In the genomic region with DNA sequence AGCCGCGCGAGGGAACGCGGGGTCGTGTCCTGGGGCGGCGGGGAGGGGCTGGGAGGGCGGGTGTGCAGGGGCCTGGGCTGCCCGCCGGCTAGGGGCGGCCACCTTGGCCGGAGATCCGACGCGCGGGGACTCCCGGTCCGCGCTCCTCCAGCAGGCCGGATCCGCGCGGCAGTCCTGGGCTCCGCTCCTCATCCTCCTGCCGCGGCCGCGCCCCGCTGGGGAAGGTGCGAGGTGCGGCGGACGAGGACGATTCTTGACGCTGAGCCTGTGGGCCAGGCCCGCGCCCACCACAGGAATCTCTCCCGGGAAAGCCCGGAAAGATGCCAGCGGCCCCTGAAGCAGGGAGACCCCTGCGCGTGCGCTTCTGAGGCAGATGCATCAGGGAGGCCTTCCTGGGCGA, we compare ENCODE assay signal across 23 cellular contexts. TPM values are rescaled to one million over a fixed set of nuclear protein-coding genes. Genes with fewer than 3 reads are reported as not detected.
DNase-seq lines count a peak whose midpoint lies in the region; ATAC-seq and TF ChIP-seq lines count a peak whose summit lies in the region.
"Had no signal": no experiment of that assay in that cellular context is flagged by ENCODE, and none has a peak within 500 bp of the region (broad histone marks: within the 10 kb centered on the region; RNA-seq: fewer than 3 reads in every experiment).

No MANE protein-coding gene starts in this region.

- peaks cover 19% of the 10 kb centered on the region for H3K27me3 ChIP-seq in H7 (ENCODE audit: control insufficient read depth, insufficient read depth, low read length)
- H3K27me3 ChIP-seq in endodermal cell (ENCODE audit: control insufficient read depth, insufficient read depth, low read length, poor library complexity, severe bottlenecking) = no peaks in the 10 kb centered on the region
- H3K27me3 ChIP-seq in mesendoderm (ENCODE audit: insufficient read depth, low read length, poor library complexity) = peaks cover 2% of the 10 kb centered on the region

- 92 to 98% methylated on average over 21 to 45 of the region's 45 CpGs for WGBS in endodermal cell (ENCODE audit: insufficient coverage in 1 of 2, insufficient read length in 1 of 2), 2 experiments
- WGBS in mesendoderm (ENCODE audit: extremely low coverage, insufficient coverage, low lambda C conversion rate) = no CpG with 5 or more reads among the region's 45 CpGs

- H3K4me2 ChIP-seq in mesendoderm (ENCODE audit: low read length) = no peak overlapping the region

- H2AK5ac ChIP-seq in mesendoderm (ENCODE audit: low read length) = no peak overlapping the region

- peak overlapping the region; percentile 27 for H3K4me3 Mint-ChIP-seq in endodermal cell
- no peak overlapping the region for H3K4me3 Mint-ChIP-seq in activated naive CD4-positive, alpha-beta T cell treated with anti-CD3 and anti-CD28 coated beads for 36 hours
- H3K4me3 Mint-ChIP-seq: CD4-positive, CD25-positive, alpha-beta regulatory T cell had no signal

- H3K9ac ChIP-seq in endodermal cell (ENCODE audit: extremely low read depth, low read length, poor library complexity, severe bottlenecking) = no peak overlapping the region
- H3K9ac ChIP-seq in mesendoderm (ENCODE audit: low read length) = no peak overlapping the region

- H4K5ac ChIP-seq in mesendoderm (ENCODE audit: low read length) = no peak overlapping the region

- H3K27me3 Mint-ChIP-seq in endodermal cell (ENCODE audit: insufficient read depth) = peaks cover 41% of the 10 kb centered on the region
- H3K27me3 Mint-ChIP-seq in activated naive CD4-positive, alpha-beta T cell treated with anti-CD3 and anti-CD28 coated beads for 36 hours (ENCODE audit: low read depth) = peaks cover 49% of the 10 kb centered on the region

- H3K27ac ChIP-seq in endodermal cell (ENCODE audit: low read depth, low read length) (no peak overlapping the region), mesendoderm (ENCODE audit: low read depth, low read length) (no peak overlapping the region)

- no peak overlapping the region for H2BK15ac ChIP-seq in mesendoderm (replicated peaks; ENCODE audit: low read depth)

- no peak for TF ChIP-seq CTCF in endodermal cell (conservative IDR thresholded peaks at IDR 0.05)

- DNase-seq in D341Med (ENCODE audit: low spot score) (peak; percentile 34), H7 (peak; percentile 43), endodermal cell (no peak), mesendoderm (no peak), EL (no peak), NCI-H2029 (lab: John Stamatoyannopoulos, UW) (no peak)
- DNase-seq in activated naive CD4-positive, alpha-beta T cell treated with anti-CD3 and anti-CD28 coated beads for 36 hours = no peak
- DNase-seq: Caco-2; CD4-positive, CD25-positive, alpha-beta regulatory T cell; GDM1; GOT3; IMR-90; MV-4-11; NCI-H1105 treated with DMSO at 0.1 percent for 48 hours; NCI-H1694; NCI-H2081 treated with DMSO at 0.1 percent for 48 hours; NCI-H2171 treated with DMSO at 0.1 percent for 48 hours; NCI-H524 treated with DMSO at 0.1 percent for 48 hours; NCI-H82; SIG-M5; T-helper 1 cell had no signal

- no peak overlapping the region for H3K4ac ChIP-seq in mesendoderm (ENCODE audit: low read depth, low read length)

- H3K9me3 ChIP-seq in endodermal cell (ENCODE audit: control insufficient read depth, low read length) = peaks cover 6% of the 10 kb centered on the region

- H3K4me1 ChIP-seq in endodermal cell (ENCODE audit: control insufficient read depth, insufficient read depth, low read length) (no peaks in the 10 kb centered on the region), mesendoderm (ENCODE audit: control insufficient read depth, low read depth, low read length) (no peaks in the 10 kb centered on the region)
- H3K4me1 ChIP-seq: Caco-2 had no signal

- no peak overlapping the region for H3K18ac ChIP-seq in mesendoderm (ENCODE audit: low read length)

- peaks cover 12% of the 10 kb centered on the region for H3K4me1 Mint-ChIP-seq in endodermal cell
- peaks cover 4% of the 10 kb centered on the region for H3K4me1 Mint-ChIP-seq in activated naive CD4-positive, alpha-beta T cell treated with anti-CD3 and anti-CD28 coated beads for 36 hours (ENCODE audit: low read depth)
- H3K4me1 Mint-ChIP-seq: CD4-positive, CD25-positive, alpha-beta regulatory T cell had no signal

- ATAC-seq in HG02610 (IDR thresholded peaks at IDR 0.05; ENCODE audit: unreplicated experiment) = no peak
- ATAC-seq: Panc1 had no signal

- H3K9me3 Mint-ChIP-seq in endodermal cell = peaks cover 3% of the 10 kb centered on the region
- peaks cover 9% of the 10 kb centered on the region for H3K9me3 Mint-ChIP-seq in activated naive CD4-positive, alpha-beta T cell treated with anti-CD3 and anti-CD28 coated beads for 36 hours

- H4K8ac ChIP-seq in mesendoderm (ENCODE audit: low read depth, low read length) = no peak overlapping the region

- no peaks in the 10 kb centered on the region for H3K79me1 ChIP-seq in mesendoderm (ENCODE audit: low read length)

- H3K4me3 ChIP-seq in H7 (ENCODE audit: insufficient read depth, low read depth, low read length) = no peak overlapping the region
- H3K4me3 ChIP-seq in endodermal cell (ENCODE audit: low read length) = no peak overlapping the region
- H3K4me3 ChIP-seq in mesendoderm (ENCODE audit: low read length) = no peak overlapping the region

- CTCF ChIA-PET in activated naive CD4-positive, alpha-beta T cell treated with anti-CD3 and anti-CD28 coated beads for 36 hours (lab: Charles Lee) = no interaction called here

- peak overlapping the region; percentile 34 for H3K56ac ChIP-seq in mesendoderm (ENCODE audit: low read length)

- no peak overlapping the region for H2BK120ac ChIP-seq in mesendoderm (ENCODE audit: low read depth, low read length)

- no peaks in the 10 kb centered on the region for H3K36me3 Mint-ChIP-seq in endodermal cell (ENCODE audit: low read depth)
- no peaks in the 10 kb centered on the region for H3K36me3 Mint-ChIP-seq in activated naive CD4-positive, alpha-beta T cell treated with anti-CD3 and anti-CD28 coated beads for 36 hours (ENCODE audit: low read depth)
- H3K36me3 Mint-ChIP-seq: CD4-positive, CD25-positive, alpha-beta regulatory T cell had no signal

- H2BK5ac ChIP-seq in mesendoderm (ENCODE audit: low read length) = no peak overlapping the region

- H3K79me2 ChIP-seq in mesendoderm (ENCODE audit: control insufficient read depth, insufficient read depth, low read length) = no peaks in the 10 kb centered on the region

- no peak overlapping the region for H3K23ac ChIP-seq in mesendoderm (ENCODE audit: low read length)

- intact Hi-C loops in activated naive CD4-positive, alpha-beta T cell treated with anti-CD3 and anti-CD28 coated beads for 36 hours (cut with micrococcal nuclease) = no loop called here

- no peak overlapping the region for H3K27ac Mint-ChIP-seq in endodermal cell
- H3K27ac Mint-ChIP-seq in activated naive CD4-positive, alpha-beta T cell treated with anti-CD3 and anti-CD28 coated beads for 36 hours = no peak overlapping the region
- H3K27ac Mint-ChIP-seq: CD4-positive, CD25-positive, alpha-beta regulatory T cell had no signal

- H3K36me3 ChIP-seq in H7 (replicated peaks; ENCODE audit: control insufficient read depth, insufficient read depth, low read length) (no peaks in the 10 kb centered on the region), endodermal cell (ENCODE audit: control insufficient read depth, insufficient read depth, low read length) (no peaks in the 10 kb centered on the region), mesendoderm (ENCODE audit: control insufficient read depth, insufficient read depth, low read length) (no peaks in the 10 kb centered on the region)

RNA-seq across cellular contexts. Expression of a gene that starts 6.6 kb away (rescaled TPM):
- 26.3 and 31.9 TPM in 2 replicates for total RNA-seq in H7 (2014; rRNA removed; shearing (Covaris generic))
- total RNA-seq in endodermal cell = 10 to 100 TPM; 13.0 to 14.6 TPM
- polyA plus RNA-seq in endodermal cell (2013, experiment 1 of 2) = 7.3 TPM
- polyA plus RNA-seq in endodermal cell (2013, experiment 2 of 2) = 5.5 TPM
- 4.4 TPM for polyA plus RNA-seq in mesendoderm (2013, experiment 1 of 2)
- polyA plus RNA-seq in mesendoderm (2013, experiment 2 of 2) = 4.2 TPM
- total RNA-seq in activated naive CD4-positive, alpha-beta T cell treated with anti-CD3 and anti-CD28 coated beads for 36 hours = under 1 TPM; 0.12 to 0.37 TPM
- total RNA-seq: CD4-positive, CD25-positive, alpha-beta regulatory T cell had no signal
- polyA plus RNA-seq: CD4-positive, CD25-positive, alpha-beta regulatory T cell had no signal

Comparison
In these comparisons a context has a peak if more than half of its experiments do, and no peak if none do; other contexts are left out.
1. DNase-seq: peak in D341Med (single experiment) and H7 (single experiment); none in endodermal cell (single experiment), mesendoderm (single experiment), EL (single experiment), NCI-H2029 (single experiment) and activated naive CD4-positive, alpha-beta T cell treated with anti-CD3 and anti-CD28 coated beads for 36 hours (single experiment).
2. RNA of a gene that starts 6.6 kb away (total RNA-seq): 26.3 to 31.9 TPM in H7 and 13.0 to 14.6 TPM in endodermal cell; 0.12 to 0.37 TPM in activated naive CD4-positive, alpha-beta T cell treated with anti-CD3 and anti-CD28 coated beads for 36 hours; every median in the first group is over 10 times any median in the second.